Comparison of ENCODE assay signal across 25 cellular contexts in genomic region chr13:46314587-46314986, GRCh38.
DNase-seq lines count a peak whose midpoint lies in the region; ATAC-seq, FAIRE-seq and TF ChIP-seq lines count a peak whose summit lies in the region.
"Had no signal": no experiment of that assay in that cellular context is flagged by ENCODE, and none has a peak within 500 bp of the region (broad histone marks: within the 10 kb centered on the region; RNA-seq: fewer than 3 reads in every experiment).

No MANE protein-coding gene starts in this region.

- peaks cover 29 to 35% of the 10 kb centered on the region in 2 donors for H3K36me3 Mint-ChIP-seq in activated T-cell treated with anti-CD3 and anti-CD28 coated beads, Interleukin-2, amount 50 U/mL, for 72 hours (ENCODE audit: insufficient read depth in 2 of 2)

- no peak overlapping the region for H4K5ac ChIP-seq in H1 (ENCODE audit: insufficient read length, low read depth, low read length)

- no peak overlapping the region for H3K14ac ChIP-seq in H1 (ENCODE audit: insufficient read length)

- peak overlapping the region in 1 of 2 donors; percentile 44 for H3K4me3 Mint-ChIP-seq in activated T-cell treated with anti-CD3 and anti-CD28 coated beads, Interleukin-2, amount 50 U/mL, for 72 hours
- H3K4me3 Mint-ChIP-seq: CD14-positive monocyte had no signal

- no peak for DNase-seq in activated T-cell treated with anti-CD3 and anti-CD28 coated beads, Interleukin-2, amount 50 U/mL, for 72 hours
- DNase-seq in activated T-cell treated with anti-CD3 and anti-CD28 coated beads, Interleukin-2, amount 50 U/mL, for 1 hour: no peak
- DNase-seq in H1 (ENCODE audit: low read depth in 1 of 2, low spot score in 2 of 2) (no peak), HUDEP-2 (lab: John Stamatoyannopoulos, UW; ENCODE audit: unreplicated experiment in 76 of 76) (no peak), RCC 7860 (ENCODE audit: low spot score) (no peak)
- DNase-seq: 8988T; ACHN; AML-193; BE2C; CD4-positive, alpha-beta T cell; CD8-positive, alpha-beta memory T cell; DMS 273 treated with DMSO at 0.1 percent for 48 hours; DMS79; EL; GDM1; GOT3; H7; HCEC 1CT had no signal

- H3K27ac ChIP-seq in HEK293 (ENCODE audit: extremely low read depth, low read depth, low read length): no peak overlapping the region
- no peak overlapping the region for H3K27ac ChIP-seq in H1 (ENCODE audit: low read depth, low read length)
- H3K27ac ChIP-seq: A549 had no signal

- peaks cover 5 to 12% of the 10 kb centered on the region in 2 donors for H3K9me3 Mint-ChIP-seq in activated T-cell treated with anti-CD3 and anti-CD28 coated beads, Interleukin-2, amount 50 U/mL, for 72 hours
- H3K9me3 Mint-ChIP-seq: CD8-positive, alpha-beta memory T cell had no signal

- no peaks in the 10 kb centered on the region for H3K9me3 ChIP-seq in HEK293 (ENCODE audit: control insufficient read depth, insufficient read depth, low read depth, low read length)
- no peaks in the 10 kb centered on the region for H3K9me3 ChIP-seq in H1 (ENCODE audit: insufficient read depth in 2 of 2, low read depth in 1 of 2, low read length in 1 of 2)
- H3K9me3 ChIP-seq: A549, BE2C had no signal

- no peak overlapping the region for H3K9ac ChIP-seq in H1 (replicated peaks in 1 of 4; ENCODE audit: extremely low read depth in 1 of 4, low read depth in 3 of 4, low read length in 3 of 4)
- H3K9ac ChIP-seq: BLaER1 treated with 17β-estradiol and CSF1 and Interleukin-3, amounts not matched to agents 10 nM and 100 nM had no signal

- H2BK20ac ChIP-seq in H1 (ENCODE audit: low read length): no peak overlapping the region

- H2BK12ac ChIP-seq in H1 (ENCODE audit: low read depth, low read length): no peak overlapping the region

- no peak overlapping the region for H4K91ac ChIP-seq in H1 (replicated peaks; ENCODE audit: insufficient read length, low read length)

- TF ChIP-seq RAD21 in H1 (IDR thresholded peaks at IDR 0.05 in 1 of 2, conservative IDR thresholded peaks at IDR 0.05 in 1 of 2; ENCODE audit: low read depth in 2 of 2, low read length in 2 of 2): no peak

- no peaks in the 10 kb centered on the region for H3K27me3 Mint-ChIP-seq in activated T-cell treated with anti-CD3 and anti-CD28 coated beads, Interleukin-2, amount 50 U/mL, for 72 hours (ENCODE audit: low read depth)
- H3K27me3 Mint-ChIP-seq: CD4-positive, alpha-beta T cell had no signal

- ATAC-seq in activated T-cell treated with anti-CD3 and anti-CD28 coated beads, Interleukin-2, amount 50 U/mL, for 72 hours (replicated peaks in 1 of 2): no peak
- ATAC-seq: A549, GM12878 had no signal

- no peak overlapping the region for H2BK15ac ChIP-seq in H1 (ENCODE audit: low read length)

- H3K56ac ChIP-seq in H1 (replicated peaks; ENCODE audit: insufficient read length, low read depth, low read length): no peak overlapping the region

- H3K79me1 ChIP-seq in H1 (ENCODE audit: low read depth, low read length): no peaks in the 10 kb centered on the region

- WGBS in H1 (ENCODE audit: extremely low coverage in 1 of 2, insufficient coverage in 1 of 2, insufficient read length in 1 of 2, insufficient replicate concordance in 2 of 2, low coverage in 1 of 2, low lambda C conversion rate in 2 of 2, missing lambda C conversion rate in 1 of 2), 2 experiments: 94% methylated on average over 1 of the region's 1 CpG; no CpG with 5 or more reads in 1 of the 2 experiments

- TF ChIP-seq POLR2A in H1 (IDR thresholded peaks at IDR 0.05; ENCODE audit: control extremely low read depth in 1 of 2, low read depth in 2 of 2, low read length in 2 of 2): no peak

- H2AK5ac ChIP-seq in H1 (ENCODE audit: low read depth, low read length): no peak overlapping the region

- H3K18ac ChIP-seq in H1 (ENCODE audit: extremely low read depth, low read length): no peak overlapping the region

- FAIRE-seq in H1 (lab: Jason Lieb, UNC) (peak; percentile 24), RCC 7860 (lab: Jason Lieb, UNC) (no peak)
- FAIRE-seq: A549, D721Med, GM12878, GM18507 had no signal

- peak overlapping the region; percentile 77 for H3K27ac Mint-ChIP-seq in activated T-cell treated with anti-CD3 and anti-CD28 coated beads, Interleukin-2, amount 50 U/mL, for 72 hours

- H3K27me3 ChIP-seq in H1 (replicated peaks in 1 of 4; ENCODE audit: control insufficient read depth in 3 of 4, extremely low read depth in 1 of 4, insufficient read depth in 3 of 4, low read length in 3 of 4): no peaks in the 10 kb centered on the region
- H3K27me3 ChIP-seq: BE2C; BLaER1 treated with 17β-estradiol and CSF1 and Interleukin-3, amounts not matched to agents 10 nM and 100 nM had no signal

- no peak overlapping the region for H3K23ac ChIP-seq in H1 (ENCODE audit: insufficient read length)

- H3K4me1 ChIP-seq in HEK293 (ENCODE audit: control insufficient read depth, insufficient read depth, low read length): no peaks in the 10 kb centered on the region
- H3K4me1 ChIP-seq in H1 (replicated peaks in 1 of 4; ENCODE audit: control insufficient read depth in 3 of 4, insufficient read depth in 4 of 4, low read length in 3 of 4): no peaks in the 10 kb centered on the region
- H3K4me1 ChIP-seq: A549, BE2C had no signal

- CTCF ChIA-PET in HEK293 (lab: Yijun Ruan, JAX) (no interaction called here), H1 (lab: Charles Lee; ENCODE audit: partially characterized antibody) (interaction anchor here (1.1 kb wide), 1 partner anchor 25 kb away, joined by 3 read pairs; no protein-coding TSS in a partner anchor)

- no peak overlapping the region for H4K8ac ChIP-seq in H1 (ENCODE audit: extremely low read depth, insufficient read depth, low read length)

- no peak overlapping the region for H2BK120ac ChIP-seq in H1 (replicated peaks; ENCODE audit: low read depth, low read length)

- TF ChIP-seq EP300 in H1 (IDR thresholded peaks at IDR 0.05; ENCODE audit: borderline replicate concordance in 1 of 2, low read depth in 2 of 2, low read length in 2 of 2): no peak

- H4K20me1 ChIP-seq in H1 (replicated peaks in 1 of 2; ENCODE audit: control insufficient read depth in 1 of 2, insufficient read depth in 2 of 2, low read length in 2 of 2): no peaks in the 10 kb centered on the region
- H4K20me1 ChIP-seq: BLaER1 treated with 17β-estradiol and CSF1 and Interleukin-3, amounts not matched to agents 10 nM and 100 nM had no signal

- no peak overlapping the region for H3K4me3 ChIP-seq in HEK293 (ENCODE audit: low read depth, low read length)
- no peak overlapping the region for H3K4me3 ChIP-seq in H1 (ENCODE audit: extremely low read depth in 1 of 4, insufficient read depth in 2 of 4, low read depth in 3 of 4, low read length in 4 of 4)
- H3K4me3 ChIP-seq: A549; BLaER1 treated with 17β-estradiol and CSF1 and Interleukin-3, amounts not matched to agents 10 nM and 100 nM; GM12878 had no signal

- POLR2A ChIA-PET in HEK293 (lab: Yijun Ruan, JAX): no interaction called here
- POLR2A ChIA-PET in H1 (lab: Charles Lee; ENCODE audit: partially characterized antibody): no interaction called here

- H3K4me2 ChIP-seq in H1 (ENCODE audit: insufficient read depth in 1 of 2, low read depth in 2 of 2, low read length in 2 of 2): no peak overlapping the region
- H3K4me2 ChIP-seq: A549; BLaER1 treated with 17β-estradiol and CSF1 and Interleukin-3, amounts not matched to agents 10 nM and 100 nM had no signal

- H3K36me3 ChIP-seq in HEK293 (ENCODE audit: control insufficient read depth in 2 of 2, insufficient read depth in 1 of 2, low read length in 2 of 2): no peaks in the 10 kb centered on the region
- H3K36me3 ChIP-seq in H1 (ENCODE audit: control insufficient read depth in 2 of 4, insufficient read depth in 4 of 4, low read length in 3 of 4): no peaks in the 10 kb centered on the region
- H3K36me3 ChIP-seq: BE2C; BLaER1 treated with 17β-estradiol and CSF1 and Interleukin-3, amounts not matched to agents 10 nM and 100 nM had no signal

- H3K79me2 ChIP-seq in H1 (ENCODE audit: control insufficient read depth in 1 of 2, insufficient read depth in 2 of 2, low read length in 2 of 2): no peaks in the 10 kb centered on the region

- peaks cover 53% of the 10 kb centered on the region for H3K4me1 Mint-ChIP-seq in activated T-cell treated with anti-CD3 and anti-CD28 coated beads, Interleukin-2, amount 50 U/mL, for 72 hours (ENCODE audit: low read depth)

- H2AFZ ChIP-seq in H1 (ENCODE audit: low read length): no peak overlapping the region

- no peak overlapping the region for H3K4ac ChIP-seq in H1 (replicated peaks; ENCODE audit: insufficient read length, low read depth, low read length)

- TF ChIP-seq CTCF in HEK293 (tag by site-specific recombination; IDR thresholded peaks at IDR 0.05) (no peak), H1 (IDR thresholded peaks at IDR 0.05; ENCODE audit: control extremely low read depth in 1 of 3, insufficient read depth in 1 of 3, low read depth in 1 of 3, low read length in 3 of 3) (no peak)

- H3K23me2 ChIP-seq in H1 (ENCODE audit: low read depth, low read length): no peaks in the 10 kb centered on the region

- H2BK5ac ChIP-seq in H1 (ENCODE audit: low read depth, low read length): no peak overlapping the region

TF ChIP-seq in HEK293, 187 proteins besides CTCF, POLR2A, EP300 and RAD21 (continues in another document):
- TF ChIP-seq ZNF561 (tag by site-specific recombination; IDR thresholded peaks at IDR 0.05; ENCODE audit: borderline replicate concordance) (no peak), ZNF26 (tag by site-specific recombination; IDR thresholded peaks at IDR 0.05) (no peak)

TF ChIP-seq in H1, 55 proteins besides CTCF, POLR2A, EP300 and RAD21 (continues in another document):
- TF ChIP-seq EZH2 (IDR thresholded peaks at IDR 0.05; ENCODE audit: low read depth, low read length, severe bottlenecking) (no peak), GTF2F1 (IDR thresholded peaks at IDR 0.05; ENCODE audit: borderline replicate concordance, low read depth, low read length) (no peak), JUND (IDR thresholded peaks at IDR 0.05; ENCODE audit: low read length) (no peak)
